Comparison of ENCODE assay signal across 20 cellular contexts in the genomic region with DNA sequence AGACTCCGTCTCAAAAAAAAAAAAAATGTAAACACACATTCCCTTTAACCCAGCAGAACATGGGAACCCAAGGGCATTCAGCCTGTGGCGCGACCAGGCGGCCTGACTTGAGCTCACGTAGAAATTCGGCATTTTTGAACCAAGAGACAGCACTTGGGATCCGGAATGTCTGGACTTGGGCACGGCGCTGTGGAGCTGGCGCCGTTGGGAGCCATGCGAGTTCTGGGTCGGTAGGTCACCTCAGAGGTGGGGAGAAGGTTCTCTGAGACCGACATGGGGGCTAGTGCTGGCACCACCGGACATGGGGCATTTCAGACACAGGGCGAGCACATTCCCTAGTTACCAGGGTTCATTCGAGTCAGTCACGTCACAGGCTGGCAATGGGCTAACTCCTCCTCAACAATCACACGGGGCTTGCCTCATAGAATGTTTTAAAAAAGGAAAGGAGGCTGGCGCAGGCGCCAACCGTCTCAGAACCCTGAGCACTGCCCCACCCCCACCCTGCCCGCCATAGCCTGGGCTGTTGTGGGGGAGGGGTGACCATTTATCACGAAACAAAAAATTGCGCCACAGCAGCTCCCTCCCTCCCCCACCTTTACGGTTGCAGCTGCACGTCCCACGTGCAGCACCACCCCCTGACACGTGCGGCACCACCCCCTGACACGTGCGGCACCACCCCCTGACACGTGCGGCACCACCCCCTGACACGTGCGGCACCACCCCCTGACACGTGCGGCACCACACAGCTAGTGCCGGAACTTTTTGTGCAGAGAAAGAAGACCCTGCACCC. TPM values are rescaled to one million over a fixed set of nuclear protein-coding genes. Genes with fewer than 3 reads are reported as not detected.
DNase-seq lines count a peak whose midpoint lies in the region; ATAC-seq, FAIRE-seq and TF ChIP-seq lines count a peak whose summit lies in the region.
"Had no signal": no experiment of that assay in that cellular context is flagged by ENCODE, and none has a peak within 500 bp of the region (broad histone marks: within the 10 kb centered on the region; RNA-seq: fewer than 3 reads in every experiment).

TSS of gene TEX28 (minus strand) at position 334 of the 790 bp plus-strand sequence. CDS start 3,007 bp downstream, outside the sequence.

- H3K4me2 ChIP-seq in K562 (ENCODE audit: insufficient read depth, low read length), result no peak within 1 kb of the TSS
- H3K4me2 ChIP-seq: BLaER1 treated with 17β-estradiol and CSF1 and Interleukin-3, amounts not matched to agents 10 nM and 100 nM had no signal

- TF ChIP-seq CTCF in left ventricle myocardium inferior (IDR thresholded peaks at IDR 0.05; ENCODE audit: borderline replicate concordance) (no peak), K562 (IDR thresholded peaks at IDR 0.05 in 2 of 3, conservative IDR thresholded peaks at IDR 0.05 in 1 of 3; ENCODE audit: insufficient read depth in 2 of 3, low read depth in 1 of 3, low read length in 3 of 3) (no peak), GM13976 (IDR thresholded peaks at IDR 0.05; ENCODE audit: borderline replicate concordance, control extremely low read depth, extremely low read depth, insufficient read depth, missing control alignments) (no peak), testis (IDR thresholded peaks at IDR 0.05) (no peak)

- in situ Hi-C loops in K562 (cut with MboI) (no loop called here), GM13976 (cut with MboI; ENCODE audit: low sequenced_read_pairs, unreplicated experiment) (no loop called here)

- POLR2A ChIA-PET in K562 (lab: Yijun Ruan, JAX), result no interaction called here

- intact Hi-C loops in left cardiac atrium (cut with DNase I) (no loop called here), left ventricle myocardium inferior (cut with micrococcal nuclease) (no loop called here), K562 (cut with micrococcal nuclease) (no loop called here), testis (cut with DNase I; ENCODE audit: low total_unique reads) (no loop called here)

- H4K20me1 ChIP-seq in K562 (replicated peaks; ENCODE audit: control insufficient read depth, insufficient read depth, low read length), result no peaks in the 10 kb centered on the region
- H4K20me1 ChIP-seq: BLaER1 treated with 17β-estradiol and CSF1 and Interleukin-3, amounts not matched to agents 10 nM and 100 nM had no signal

- no TSS peak for BruUV-seq in K562 (replicated peaks; lab: Mats Ljungman, UMichigan)

- H3K4me1 ChIP-seq in left ventricle myocardium inferior, result no peaks in the 10 kb centered on the region
- H3K4me1 ChIP-seq in K562 (replicated peaks in 1 of 2; ENCODE audit: control insufficient read depth in 2 of 2, insufficient read depth in 2 of 2, low read length in 2 of 2), result 0 out of 5 replicates have a peak, but pooled peaks cover 0 to 9% of the 10 kb centered on the region in 2 experiments
- H3K4me1 ChIP-seq in testis, result no peaks in the 10 kb centered on the region
- H3K4me1 ChIP-seq: BLaER1 treated with 17β-estradiol and CSF1 and Interleukin-3, amounts not matched to agents 10 nM and 100 nM had no signal

- H3K9me1 ChIP-seq in K562 (ENCODE audit: control insufficient read depth, insufficient read depth, low read length), result no peaks in the 10 kb centered on the region

- 87% methylated on average over 13 of the region's 39 CpGs for WGBS in K562 (ENCODE audit: insufficient coverage, low coverage, missing lambda C conversion rate)
- WGBS in testis, 2 donors, result 53 to 77% methylated on average over 6 to 19 of the region's 39 CpGs

- H3K9ac ChIP-seq in K562 (ENCODE audit: insufficient read depth in 1 of 2, low read depth in 2 of 2, low read length in 2 of 2), result no peak within 1 kb of the TSS
- H3K9ac ChIP-seq: BLaER1 treated with 17β-estradiol and CSF1 and Interleukin-3, amounts not matched to agents 10 nM and 100 nM had no signal

- no peaks in the 10 kb centered on the region for H3K79me2 ChIP-seq in K562 (ENCODE audit: control insufficient read depth, insufficient read depth, low read length)

- H3K36me3 ChIP-seq in left ventricle myocardium inferior (no peaks in the 10 kb centered on the region), K562 (ENCODE audit: control insufficient read depth, insufficient read depth, low read length) (no peaks in the 10 kb centered on the region), testis (ENCODE audit: low read depth, missing control alignments) (no peaks in the 10 kb centered on the region)
- H3K36me3 ChIP-seq: BLaER1 treated with 17β-estradiol and CSF1 and Interleukin-3, amounts not matched to agents 10 nM and 100 nM had no signal

- H3K27ac ChIP-seq in left ventricle myocardium inferior (replicated peaks), result no peak within 1 kb of the TSS
- no peak within 1 kb of the TSS for H3K27ac ChIP-seq in K562 (ENCODE audit: extremely low read depth, low read depth, low read length)
- peak within 1 kb of the TSS in 1 of 2 donors; percentile 41 for H3K27ac ChIP-seq in testis
- H3K27ac ChIP-seq: BLaER1 treated with 17β-estradiol and CSF1 and Interleukin-3, amounts not matched to agents 10 nM and 100 nM had no signal

- FAIRE-seq in K562 (lab: Jason Lieb, UNC), result no peak
- FAIRE-seq: GM18507 had no signal

- TF ChIP-seq EP300 in K562 (IDR thresholded peaks at IDR 0.05; ENCODE audit: low read length), result no peak

- CTCF ChIA-PET in K562 (lab: Yijun Ruan, JAX; ENCODE audit: low intra/inter-chr PET ratio), result no interaction called here

- no peak for TF ChIP-seq RAD21 in K562 (CRISPR knock-in tag; conservative IDR thresholded peaks at IDR 0.05 in 1 of 2, IDR thresholded peaks at IDR 0.05 in 1 of 2)

- TF ChIP-seq POLR2A in K562 (conservative IDR thresholded peaks at IDR 0.05) (no peak), testis (IDR thresholded peaks at IDR 0.05) (no peak)

- H3K27me3 ChIP-seq in left ventricle myocardium inferior (ENCODE audit: low read depth) (no peaks in the 10 kb centered on the region), K562 (ENCODE audit: control insufficient read depth in 2 of 2, insufficient read depth in 2 of 2, low read length in 2 of 2) (no peaks in the 10 kb centered on the region), testis (no peaks in the 10 kb centered on the region)

- ATAC-seq in left cardiac atrium (no peak), K562 (no peak), HG02970 (IDR thresholded peaks at IDR 0.05; ENCODE audit: low FRiP score, unreplicated experiment) (no peak)

- DNase-seq in left cardiac atrium, result peak; percentile 8
- DNase-seq in left ventricle myocardium inferior, result no peak
- DNase-seq in NOMO-1 treated with DMSO at 0.1 percent for 48 hours (lab: John Stamatoyannopoulos, UW; ENCODE audit: unreplicated experiment), result peak; percentile 40
- DNase-seq in K562 (ENCODE audit: extremely low read depth in 1 of 4, low spot score in 3 of 4), result no peak
- DNase-seq in GM13976 (ENCODE audit: low spot score), result no peak
- no peak for DNase-seq in testis
- DNase-seq in 8988T, result no peak
- DNase-seq: ACHN; Calu3; CD4-positive, alpha-beta T cell; DMS 273 treated with DMSO at 0.1 percent for 48 hours; HCEC 1CT; HFFc6 had no signal

- H3K9me3 ChIP-seq in left ventricle myocardium inferior (replicated peaks) (no peaks in the 10 kb centered on the region), K562 (replicated peaks; ENCODE audit: control insufficient read depth, insufficient read depth, low read depth, low read length) (no peaks in the 10 kb centered on the region), testis (no peaks in the 10 kb centered on the region)

- H3K4me3 ChIP-seq in left ventricle myocardium inferior (no peak within 1 kb of the TSS), K562 (no peak within 1 kb of the TSS), testis (peak within 1 kb of the TSS in 1 of 2 donors; percentile 15)
- H3K4me3 ChIP-seq: BLaER1 treated with 17β-estradiol and CSF1 and Interleukin-3, amounts not matched to agents 10 nM and 100 nM had no signal

- no peak within 1 kb of the TSS for H2AFZ ChIP-seq in K562 (ENCODE audit: low read depth, low read length)

TF ChIP-seq in K562, 482 proteins besides CTCF, POLR2A, EP300 and RAD21 (continues in another document):
- TF ChIP-seq, protein P1, sequence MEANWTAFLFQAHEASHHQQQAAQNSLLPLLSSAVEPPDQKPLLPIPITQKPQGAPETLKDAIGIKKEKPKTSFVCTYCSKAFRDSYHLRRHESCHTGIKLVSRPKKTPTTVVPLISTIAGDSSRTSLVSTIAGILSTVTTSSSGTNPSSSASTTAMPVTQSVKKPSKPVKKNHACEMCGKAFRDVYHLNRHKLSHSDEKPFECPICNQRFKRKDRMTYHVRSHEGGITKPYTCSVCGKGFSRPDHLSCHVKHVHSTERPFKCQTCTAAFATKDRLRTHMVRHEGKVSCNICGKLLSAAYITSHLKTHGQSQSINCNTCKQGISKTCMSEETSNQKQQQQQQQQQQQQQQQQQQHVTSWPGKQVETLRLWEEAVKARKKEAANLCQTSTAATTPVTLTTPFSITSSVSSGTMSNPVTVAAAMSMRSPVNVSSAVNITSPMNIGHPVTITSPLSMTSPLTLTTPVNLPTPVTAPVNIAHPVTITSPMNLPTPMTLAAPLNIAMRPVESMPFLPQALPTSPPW (CRISPR knock-in tag; IDR thresholded peaks at IDR 0.05), result no peak
- TF ChIP-seq ARHGAP35 (IDR thresholded peaks at IDR 0.05; ENCODE audit: partially characterized antibody), result no peak
- TF ChIP-seq HEY1 (CRISPR knock-in tag; IDR thresholded peaks at IDR 0.05; ENCODE audit: borderline replicate concordance), result no peak
- TF ChIP-seq ZNF24 (IDR thresholded peaks at IDR 0.05), result no peak
- no peak for TF ChIP-seq PPARD (CRISPR knock-in tag; IDR thresholded peaks at IDR 0.05)
- TF ChIP-seq RBM17 (IDR thresholded peaks at IDR 0.05; ENCODE audit: borderline replicate concordance, low read depth, low read length), result no peak

RNA-seq across cellular contexts. Expression of gene TEX28, which starts in this region (rescaled TPM):
- total RNA-seq in left cardiac atrium, result not detected
- not detected for total RNA-seq in left ventricle myocardium inferior
- not detected in 2 replicates for total RNA-seq in K562 (2011; cell fraction: chromatin; rRNA removed; ENCODE audit: low replicate concordance)
- not detected in 2 replicates for total RNA-seq in K562 (2011; cell fraction: nucleolus; rRNA removed)
- not detected in 2 replicates for total RNA-seq in K562 (2011; cell fraction: nucleoplasm; rRNA removed)
- total RNA-seq in K562 (2014; rRNA removed), result 0.08 TPM in 1 of 2 replicates, not detected in the other
- not detected in 2 replicates for total RNA-seq in K562 (2014; rRNA removed; fragmentation: Illumina TruSeq; extraction: Trizol)
- total RNA-seq in K562 (2015; rRNA removed; fragmentation: Illumina TruSeq; extraction: Trizol), result not detected in 2 replicates
- total RNA-seq in K562 (2021), result not detected in 2 replicates
- polyA plus RNA-seq in K562 (2011; rRNA removed), result not detected in 2 replicates
- not detected in 2 replicates for polyA plus RNA-seq in K562 (2011; cell fraction: cytosol; rRNA removed)
- polyA plus RNA-seq in K562 (2011; cell fraction: nucleus; rRNA removed), result not detected in 2 replicates
- not detected in 2 replicates for polyA plus RNA-seq in K562 (2012)
- polyA plus RNA-seq in K562 (2014; fragmentation: Illumina TruSeq; extraction: Trizol), result not detected in 2 replicates
- polyA plus RNA-seq in K562 (2014; fragmentation: Nextera tagmentation; extraction: Ambion mirVana), result not detected
- polyA plus RNA-seq in K562 (2014; rRNA removed), result not detected in 2 replicates
- polyA minus RNA-seq in K562 (2011; rRNA and poly(A)+ RNA removed), result not detected in 2 replicates
- not detected in 2 replicates for polyA minus RNA-seq in K562 (2011; cell fraction: cytosol; rRNA and poly(A)+ RNA removed)
- polyA minus RNA-seq in K562 (2011; cell fraction: nucleus; rRNA and poly(A)+ RNA removed), result not detected in 2 replicates
- 1 to 10 TPM; 4.2 to 6.4 TPM for total RNA-seq in testis
- 9.0 TPM for polyA plus RNA-seq in testis (ENCODE audit: insufficient read depth, low read depth, low replicate concordance)
- total RNA-seq: A172; Calu3; CD4-positive, alpha-beta T cell; Daoy; H4; HFFc6; HT-29 had no signal

Comparison
In these comparisons a context has a peak if more than half of its experiments do, and no peak if none do; other contexts are left out.
1. Peak in DNase-seq in left cardiac atrium; RNA of the gene not detected or under 1 TPM.